9 cellular contexts compared by ENCODE assay signal in the genomic region with DNA sequence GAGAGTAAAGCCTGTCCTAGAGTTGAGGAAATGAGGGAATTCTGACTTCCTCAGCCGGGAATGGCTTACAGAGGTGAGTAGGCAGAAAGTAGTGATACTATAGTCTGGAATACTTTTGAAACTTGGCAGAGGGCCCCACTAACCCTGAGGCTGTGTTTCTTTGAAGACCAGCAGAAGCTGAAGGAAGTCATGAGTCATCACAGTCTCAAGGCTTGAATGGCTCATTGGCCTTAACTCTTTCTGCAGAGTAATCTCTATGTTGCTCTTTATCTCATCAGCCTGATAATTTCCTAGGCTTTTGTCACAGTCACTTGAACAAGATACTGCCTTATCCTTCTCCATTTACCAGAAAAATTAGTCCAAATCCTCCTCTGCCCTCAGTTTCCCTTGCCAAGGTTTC.
DNase-seq lines count a peak whose midpoint lies in the region; ATAC-seq and TF ChIP-seq lines count a peak whose summit lies in the region.
"Had no signal": no experiment of that assay in that cellular context is flagged by ENCODE, and none has a peak within 500 bp of the region (broad histone marks: within the 10 kb centered on the region; RNA-seq: fewer than 3 reads in every experiment).

No MANE protein-coding gene starts in this region.

- H3K4me3 ChIP-seq in PC-3 (ENCODE audit: low read length) (no peak overlapping the region), fibroblast of villous mesenchyme (ENCODE audit: low read depth, low read length) (no peak overlapping the region), thoracic aorta (no peak overlapping the region)
- H3K4me3 ChIP-seq: skin epidermis had no signal

- H2AFZ ChIP-seq in PC-3 (ENCODE audit: low read length): no peak overlapping the region

- no peaks in the 10 kb centered on the region for H3K9me3 ChIP-seq in PC-3 (ENCODE audit: low read length)
- no peaks in the 10 kb centered on the region for H3K9me3 ChIP-seq in thoracic aorta

- DNase-seq in PC-3 (peak; percentile 96), fibroblast of villous mesenchyme (ENCODE audit: low read depth) (peak; percentile 90), thoracic aorta (ENCODE audit: low spot score) (peak; percentile 21), D341Med (ENCODE audit: low spot score) (no peak), GM19238 (ENCODE audit: insufficient read length, low spot score) (no peak), NCI-H1105 (lab: John Stamatoyannopoulos, UW) (no peak)

- H3K79me2 ChIP-seq in PC-3 (ENCODE audit: low read length): no peaks in the 10 kb centered on the region

- no peaks in the 10 kb centered on the region for H3F3A ChIP-seq in PC-3 (ENCODE audit: low read length, unreplicated experiment)

- TF ChIP-seq CTCF in PC-3 (conservative IDR thresholded peaks at IDR 0.05; ENCODE audit: low read depth, low read length) (no peak), fibroblast of villous mesenchyme (IDR thresholded peaks at IDR 0.05; ENCODE audit: insufficient read depth, low read depth, low read length) (no peak), thoracic aorta (IDR thresholded peaks at IDR 0.05) (no peak)

- no peaks in the 10 kb centered on the region for H4K20me1 ChIP-seq in PC-3 (ENCODE audit: low read length)

- H3K27me3 ChIP-seq in PC-3 (ENCODE audit: low read length) (no peaks in the 10 kb centered on the region), thoracic aorta (replicated peaks; ENCODE audit: insufficient read depth) (no peaks in the 10 kb centered on the region)

- H3K9me2 ChIP-seq in PC-3 (replicated peaks; ENCODE audit: low read length): no peaks in the 10 kb centered on the region

- peak overlapping the region; percentile 33 for H3K4me2 ChIP-seq in PC-3 (ENCODE audit: low read length)

- POLR2A ChIA-PET in PC-3 (lab: Charles Lee; ENCODE audit: unreplicated experiment): no interaction called here

- H3K4me1 ChIP-seq in PC-3 (ENCODE audit: insufficient read depth, low read length) (peaks cover 14% of the 10 kb centered on the region), thoracic aorta (ENCODE audit: control insufficient read depth in 1 of 2, low read depth in 2 of 2) (no peaks in the 10 kb centered on the region)

- H3K9ac ChIP-seq in PC-3 (ENCODE audit: low read length): no peak overlapping the region

- H3K27ac ChIP-seq in PC-3 (ENCODE audit: low read length) (peak overlapping the region; percentile 54), thoracic aorta (no peak overlapping the region)

- H3K36me3 ChIP-seq in PC-3 (ENCODE audit: low read depth, low read length) (no peaks in the 10 kb centered on the region), thoracic aorta (no peaks in the 10 kb centered on the region)

- no TSS peak for BruUV-seq in PC-3 (replicated peaks; lab: Mats Ljungman, UMichigan)

- peak; percentile 100 for ATAC-seq in GM18858 (IDR thresholded peaks at IDR 0.05; ENCODE audit: unreplicated experiment)
- ATAC-seq in HG02885 (IDR thresholded peaks at IDR 0.05; ENCODE audit: poor library complexity, unreplicated experiment): peak; percentile 99
- ATAC-seq in PC-3: peak; percentile 88
- peak; percentile 76 for ATAC-seq in thoracic aorta (ENCODE audit: insufficient number of reproducible peaks, low FRiP score, low read depth)

- intact Hi-C loops in PC-3 (cut with micrococcal nuclease): no loop called here

- CTCF ChIA-PET in PC-3 (lab: Charles Lee): no interaction called here

Comparison
In these comparisons a context has a peak if more than half of its experiments do, and no peak if none do; other contexts are left out.
1. DNase-seq: peak in PC-3 (single experiment), fibroblast of villous mesenchyme (single experiment) and thoracic aorta (single experiment); none in D341Med (single experiment), GM19238 (single experiment) and NCI-H1105 (single experiment).
2. Peak in every context shown above with its lines, with median percentiles within 50 percentile points of each other: ATAC-seq.